In genomic region chr10:7787857-7788639, GRCh38 we compare ENCODE assay signal across 8 cellular contexts. TPM values are rescaled to one million over a fixed set of nuclear protein-coding genes. Genes with fewer than 3 reads are reported as not detected.
A peak's percentile ranks its signal among the peaks of the same experiment; 100 is the strongest.
DNase-seq lines count a peak whose midpoint lies in the region; ATAC-seq and TF ChIP-seq lines count a peak whose summit lies in the region.

Gene ATP5F1C, plus strand, starts transcription at chr10:7788177. Its CDS starts 31 bp downstream, at chr10:7788208.
A gene with protein sequence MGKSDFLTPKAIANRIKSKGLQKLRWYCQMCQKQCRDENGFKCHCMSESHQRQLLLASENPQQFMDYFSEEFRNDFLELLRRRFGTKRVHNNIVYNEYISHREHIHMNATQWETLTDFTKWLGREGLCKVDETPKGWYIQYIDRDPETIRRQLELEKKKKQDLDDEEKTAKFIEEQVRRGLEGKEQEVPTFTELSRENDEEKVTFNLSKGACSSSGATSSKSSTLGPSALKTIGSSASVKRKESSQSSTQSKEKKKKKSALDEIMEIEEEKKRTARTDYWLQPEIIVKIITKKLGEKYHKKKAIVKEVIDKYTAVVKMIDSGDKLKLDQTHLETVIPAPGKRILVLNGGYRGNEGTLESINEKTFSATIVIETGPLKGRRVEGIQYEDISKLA (minus strand): TSS chr10:7787993. CDS start chr10:7787933, 60 bp downstream.

- no peaks in the 10 kb centered on the region for H3K27me3 Mint-ChIP-seq in H9 (ENCODE audit: low read depth)

- H3K4me3 ChIP-seq in MG63: peak within 1 kb of the TSS; percentile 95
- peak within 1 kb of the TSS; percentile 91 for H3K4me3 ChIP-seq in neuron (ENCODE audit: low read length)
- H3K4me3 ChIP-seq in subcutaneous abdominal adipose tissue (ENCODE audit: low read depth in 1 of 5, low read length in 5 of 5): peak within 1 kb of the TSS; percentile 96 to 99 (median 97)

- peaks cover 4 to 19% (median 18%) of the 10 kb centered on the region in 3 experiments; a peak in 5 of 7 replicates for H3K36me3 Mint-ChIP-seq in H9 (ENCODE audit: insufficient read depth in 1 of 3, low read depth in 3 of 3)

- peaks cover 51% of the 10 kb centered on the region for H3K79me2 ChIP-seq in H9 (ENCODE audit: insufficient read depth, low read length)

- 0 out of 2 replicates have a peak within 1 kb of the TSS, but pooled peaks have one; percentile 12 for H2BK15ac ChIP-seq in H9 (ENCODE audit: low read depth, low read length)

- H2BK20ac ChIP-seq in H9 (ENCODE audit: low read depth, low read length, poor library complexity, severe bottlenecking): no peak within 1 kb of the TSS

- ATAC-seq in foreskin keratinocyte: peak; percentile 92

- peaks cover 5% of the 10 kb centered on the region for H3K23me2 ChIP-seq in H9 (ENCODE audit: insufficient read length, low read depth, low read length, poor library complexity, severe bottlenecking)

- H3K14ac ChIP-seq in H9 (ENCODE audit: insufficient read depth, low read length): peak within 1 kb of the TSS; percentile 80

- no peaks in the 10 kb centered on the region for H4K20me1 ChIP-seq in H9 (ENCODE audit: control insufficient read depth, insufficient read depth, insufficient read length)

- H3K4me1 ChIP-seq in H9 (ENCODE audit: insufficient read depth, low read length) (no peaks in the 10 kb centered on the region), foreskin keratinocyte (peaks cover 9% of the 10 kb centered on the region), neuron (ENCODE audit: insufficient read depth, low read length) (peaks cover 25% of the 10 kb centered on the region), subcutaneous abdominal adipose tissue (ENCODE audit: control insufficient read depth in 5 of 5, insufficient read depth in 5 of 5, low read length in 5 of 5) (peaks cover 2 to 41% (median 38%) of the 10 kb centered on the region in 5 donors)

- WGBS in H9 (ENCODE audit: extremely low coverage, insufficient read length, low lambda C conversion rate): no CpG with 5 or more reads among the region's 59 CpGs

- peak; percentile 98 for DNase-seq in G401 (ENCODE audit: low spot score)
- DNase-seq in H9: peak; percentile 98
- DNase-seq in MG63: peak; percentile 95
- peak; percentile 90 to 91 for DNase-seq in SHP77 (lab: John Stamatoyannopoulos, UW)
- DNase-seq in activated effector memory CD4-positive, alpha-beta T cell treated with anti-CD3 and anti-CD28 coated beads, Interleukin-2, amount 50 U/mL, for 16 hours: peak; percentile 99
- DNase-seq in foreskin keratinocyte: peak; percentile 75 to 87

- in situ Hi-C loops in G401 (cut with HindIII; ENCODE audit: low sequenced_read_pairs): no loop called here

- no peaks in the 10 kb centered on the region for H3K9me3 Mint-ChIP-seq in H9

- no peak within 1 kb of the TSS for H3K4ac ChIP-seq in H9 (ENCODE audit: low read depth, low read length)

- H3K56ac ChIP-seq in H9 (ENCODE audit: insufficient read length, low read depth, low read length): no peak within 1 kb of the TSS

- H3K36me3 ChIP-seq in MG63: peaks cover 31% of the 10 kb centered on the region
- peaks cover 26% of the 10 kb centered on the region for H3K36me3 ChIP-seq in neuron (ENCODE audit: insufficient read depth, low read length)
- H3K36me3 ChIP-seq in subcutaneous abdominal adipose tissue (ENCODE audit: control insufficient read depth in 5 of 5, insufficient read depth in 5 of 5, low read length in 5 of 5): peaks cover 0 to 8% (median 6%) of the 10 kb centered on the region in 5 donors

- H4K91ac ChIP-seq in H9 (ENCODE audit: insufficient read length, low read depth, low read length): no peak within 1 kb of the TSS

- H3K18ac ChIP-seq in H9 (ENCODE audit: insufficient read length, low read depth, low read length): peak within 1 kb of the TSS; percentile 75

- H3T11ph ChIP-seq in H9 (ENCODE audit: low read length): no peak within 1 kb of the TSS

- H2AFZ ChIP-seq in H9 (ENCODE audit: low read length): peak within 1 kb of the TSS; percentile 41
- peak within 1 kb of the TSS; percentile 81 for H2AFZ ChIP-seq in neuron (ENCODE audit: low read depth, low read length)

- H3K4me3 Mint-ChIP-seq in H9: no peak within 1 kb of the TSS

- peaks cover 3% of the 10 kb centered on the region for H3K79me1 ChIP-seq in H9 (ENCODE audit: insufficient read depth, low read depth, low read length, poor library complexity, severe bottlenecking)

- TF ChIP-seq CTCF in H9 (conservative IDR thresholded peaks at IDR 0.05) (no peak), foreskin keratinocyte (conservative IDR thresholded peaks at IDR 0.05) (no peak)

- peak within 1 kb of the TSS; percentile 96 for H3K9ac ChIP-seq in H9 (ENCODE audit: extremely low read depth, insufficient read length, low read length)
- peak within 1 kb of the TSS; percentile 94 to 98 (median 98) for H3K9ac ChIP-seq in subcutaneous abdominal adipose tissue (ENCODE audit: low read length in 5 of 5)

- peak within 1 kb of the TSS; percentile 32 for H4K8ac ChIP-seq in H9 (replicated peaks; ENCODE audit: insufficient read length, low read depth, low read length)

- H3K23ac ChIP-seq in H9 (ENCODE audit: insufficient read length, low read depth, low read length): no peak within 1 kb of the TSS

- H3K4me2 ChIP-seq in H9 (ENCODE audit: insufficient read depth, insufficient read length, low read length): peak within 1 kb of the TSS; percentile 95

- H2BK120ac ChIP-seq in H9 (ENCODE audit: low read depth, low read length, poor library complexity, severe bottlenecking): no peak within 1 kb of the TSS

- H3K27me3 ChIP-seq in H9 (ENCODE audit: insufficient read depth, low read length) (no peaks in the 10 kb centered on the region), MG63 (no peaks in the 10 kb centered on the region), foreskin keratinocyte (no peaks in the 10 kb centered on the region), neuron (ENCODE audit: insufficient read depth, low read length) (no peaks in the 10 kb centered on the region), subcutaneous abdominal adipose tissue (ENCODE audit: control insufficient read depth in 5 of 5, insufficient read depth in 4 of 5, low read length in 5 of 5) (no peaks in the 10 kb centered on the region)

- no peak within 1 kb of the TSS for H4K5ac ChIP-seq in H9 (ENCODE audit: insufficient read length, low read depth, low read length)

- H2BK5ac ChIP-seq in H9 (ENCODE audit: insufficient read length, low read length): no peak within 1 kb of the TSS

- no peak within 1 kb of the TSS for H2BK12ac ChIP-seq in H9 (ENCODE audit: insufficient read length, low read depth, low read length)

- no peak within 1 kb of the TSS for H2AK5ac ChIP-seq in H9 (ENCODE audit: insufficient read length, low read length)

- H3K27ac Mint-ChIP-seq in H9: peak within 1 kb of the TSS in 2 of 3 experiments; percentile 62 to 96; a peak in 5 of 7 replicates

- H3K9me3 ChIP-seq in H9 (ENCODE audit: control insufficient read depth, low read depth, low read length) (no peaks in the 10 kb centered on the region), MG63 (no peaks in the 10 kb centered on the region), neuron (ENCODE audit: low read length) (no peaks in the 10 kb centered on the region), subcutaneous abdominal adipose tissue (ENCODE audit: control insufficient read depth in 5 of 5, low read length in 5 of 5) (no peaks in the 10 kb centered on the region)

- H3K4me1 Mint-ChIP-seq in H9: peaks cover 13 to 15% of the 10 kb centered on the region in 2 experiments

- H3K27ac ChIP-seq in H9 (ENCODE audit: insufficient read length, low read depth, low read length) (no peak within 1 kb of the TSS), foreskin keratinocyte (peak within 1 kb of the TSS; percentile 75), subcutaneous abdominal adipose tissue (ENCODE audit: low read depth, low read length) (peak within 1 kb of the TSS; percentile 79)

RNA-seq across cellular contexts. Expression of gene ATP5F1C, which starts in this region (rescaled TPM):
- total RNA-seq in G401 (2014; rRNA removed; shearing (Covaris generic)): 463 and 467 TPM in 2 replicates
- total RNA-seq in H9 (2021) (268 and 280 TPM in 2 replicates), foreskin keratinocyte (286 and 291 TPM in 2 replicates)
- total RNA-seq in MG63 (2014; rRNA removed; shearing (Covaris generic); ENCODE audit: low replicate concordance): 499 and 516 TPM in 2 replicates
- 257 and 281 TPM in 2 replicates for polyA plus RNA-seq in foreskin keratinocyte

RNA-seq across cellular contexts. Expression of the second gene that starts in this region (rescaled TPM):
- 12.4 and 15.4 TPM in 2 replicates for total RNA-seq in G401 (2014; rRNA removed; shearing (Covaris generic))
- total RNA-seq in H9 (2021) (20.9 and 23.4 TPM in 2 replicates), foreskin keratinocyte (9.5 and 11.5 TPM in 2 replicates)
- total RNA-seq in MG63 (2014; rRNA removed; shearing (Covaris generic); ENCODE audit: low replicate concordance): 13.0 and 34.8 TPM in 2 replicates
- polyA plus RNA-seq in foreskin keratinocyte: 12.9 and 15.3 TPM in 2 replicates
